27 cellular contexts compared by ENCODE assay signal in genomic region chrX:85928606-85929005, GRCh38.
"Had no signal": no experiment of that assay in that cellular context is flagged by ENCODE, and none has a peak within 500 bp of the region (broad histone marks: within the 10 kb centered on the region; RNA-seq: fewer than 3 reads in every experiment).

No MANE protein-coding gene starts in this region.

- H3K4me3 Mint-ChIP-seq: dendritic cell treated with granulocyte-macrophage colony-stimulating factor and Interleukin-4, amounts not matched to agents 40 ng/mL and 50 ng/mL, for 4 days; effector memory CD8-positive, alpha-beta T cell; immature natural killer cell; memory B cell; naive B cell; natural killer cell treated with Interleukin-12 subunit alpha and Interleukin-12 subunit beta and Interleukin-15 and Interleukin-18, amount 100 ng/mL, for 72 hours; neural progenitor cell; stimulated activated effector memory CD8-positive, alpha-beta T cell treated with anti-CD3 and anti-CD28 coated beads, Interleukin-12 subunit alpha, Interleukin-12 subunit beta, amount 100 ng/mL, for 72 hours; type B pancreatic cell had no signal

- H3K36me3 ChIP-seq: colonic mucosa, neural progenitor cell, sigmoid colon, stomach, thyroid gland had no signal

- FAIRE-seq: endometrium, frontal cortex had no signal

- H3K27me3 ChIP-seq: colonic mucosa, neural progenitor cell, sigmoid colon, stomach, thyroid gland had no signal

- H3K9me3 ChIP-seq: colonic mucosa, mucosa of descending colon, psoas muscle, sigmoid colon, stomach, thyroid gland had no signal

- DNase-seq: cerebellar nuclear complex; colonic mucosa; effector memory CD8-positive, alpha-beta T cell; hypothalamus; immature natural killer cell; islet precursor cell; left ventricle myocardium superior; mucosa of descending colon; naive B cell; posterior cingulate gyrus; psoas muscle; right cardiac atrium; sigmoid colon; stimulated activated CD4-positive, alpha-beta T cell treated with anti-CD3 and anti-CD28 coated beads, Interleukin-2, amount 100 ng/mL, for 24 hours; stimulated activated CD4-positive, alpha-beta T cell treated with anti-CD3 and anti-CD28 coated beads, Interleukin-4, amount 100 ng/mL, for 24 hours; stimulated activated naive CD4-positive, alpha-beta T cell treated with Interleukin-2 at 50 U/mL for 16 hours; stomach; thyroid gland had no signal

- H3K9me3 Mint-ChIP-seq: dendritic cell treated with granulocyte-macrophage colony-stimulating factor and Interleukin-4, amounts not matched to agents 40 ng/mL and 50 ng/mL, for 4 days; effector memory CD8-positive, alpha-beta T cell; memory B cell; natural killer cell treated with Interleukin-12 subunit alpha and Interleukin-12 subunit beta and Interleukin-15 and Interleukin-18, amount 100 ng/mL, for 72 hours; neural progenitor cell; stimulated activated effector memory CD8-positive, alpha-beta T cell treated with anti-CD3 and anti-CD28 coated beads, Interleukin-12 subunit alpha, Interleukin-12 subunit beta, amount 100 ng/mL, for 72 hours; type B pancreatic cell had no signal

- ATAC-seq: effector memory CD8-positive, alpha-beta T cell; left ventricle myocardium superior; mucosa of descending colon; natural killer cell treated with Interleukin-12 subunit alpha and Interleukin-12 subunit beta and Interleukin-15 and Interleukin-18, amount 100 ng/mL, for 72 hours; psoas muscle; right cardiac atrium; stimulated activated effector memory CD8-positive, alpha-beta T cell treated with anti-CD3 and anti-CD28 coated beads, Interleukin-12 subunit alpha, Interleukin-12 subunit beta, amount 100 ng/mL, for 72 hours had no signal

- H3K4me2 ChIP-seq: neural progenitor cell had no signal

- H3K27me3 Mint-ChIP-seq: dendritic cell treated with granulocyte-macrophage colony-stimulating factor and Interleukin-4, amounts not matched to agents 40 ng/mL and 50 ng/mL, for 4 days; effector memory CD8-positive, alpha-beta T cell; memory B cell; naive B cell; natural killer cell treated with Interleukin-12 subunit alpha and Interleukin-12 subunit beta and Interleukin-15 and Interleukin-18, amount 100 ng/mL, for 72 hours; type B pancreatic cell had no signal

- H2AFZ ChIP-seq: neural progenitor cell had no signal

- H3K4me1 ChIP-seq: colonic mucosa, neural progenitor cell, stomach had no signal

- H3K36me3 Mint-ChIP-seq: naive B cell; natural killer cell treated with Interleukin-12 subunit alpha and Interleukin-12 subunit beta and Interleukin-15 and Interleukin-18, amount 100 ng/mL, for 72 hours; neural progenitor cell; stimulated activated effector memory CD8-positive, alpha-beta T cell treated with anti-CD3 and anti-CD28 coated beads, Interleukin-12 subunit alpha, Interleukin-12 subunit beta, amount 100 ng/mL, for 72 hours had no signal

- H3K4me3 ChIP-seq: colonic mucosa, lung, mucosa of descending colon, neural progenitor cell, psoas muscle, sigmoid colon, stomach, thyroid gland had no signal

- H3K27ac ChIP-seq: colonic mucosa, neural progenitor cell, psoas muscle, sigmoid colon, stomach, thyroid gland had no signal

- H3K9ac ChIP-seq: neural progenitor cell had no signal

- H3K27ac Mint-ChIP-seq: dendritic cell treated with granulocyte-macrophage colony-stimulating factor and Interleukin-4, amounts not matched to agents 40 ng/mL and 50 ng/mL, for 4 days; effector memory CD8-positive, alpha-beta T cell; immature natural killer cell; memory B cell; natural killer cell treated with Interleukin-12 subunit alpha and Interleukin-12 subunit beta and Interleukin-15 and Interleukin-18, amount 100 ng/mL, for 72 hours; neural progenitor cell; stimulated activated effector memory CD8-positive, alpha-beta T cell treated with anti-CD3 and anti-CD28 coated beads, Interleukin-12 subunit alpha, Interleukin-12 subunit beta, amount 100 ng/mL, for 72 hours had no signal
